In the genomic region with DNA sequence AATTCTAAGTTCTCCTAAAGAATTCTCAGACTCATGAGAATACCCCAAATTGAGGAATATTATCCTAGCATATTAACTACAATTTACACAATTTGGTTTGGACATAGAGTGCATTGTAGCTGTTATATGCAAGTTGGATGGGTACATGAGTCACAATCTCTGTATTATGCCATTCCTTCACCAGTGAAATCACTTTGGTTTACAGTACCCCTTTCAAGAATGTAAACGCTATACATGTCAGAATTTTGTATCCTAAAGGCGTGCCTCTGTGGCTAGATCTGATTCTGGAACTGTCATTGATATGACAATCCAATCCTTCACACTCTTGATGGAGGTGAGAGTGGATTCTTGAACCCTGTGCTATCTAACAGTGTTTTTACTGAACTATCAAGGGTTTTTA, we compare ENCODE assay signal across 16 cellular contexts. TPM values are rescaled to one million over a fixed set of nuclear protein-coding genes. Genes with fewer than 3 reads are reported as not detected.
A peak's percentile ranks its signal among the peaks of the same experiment; 100 is the strongest.
DNase-seq lines count a peak whose midpoint lies in the region; ATAC-seq and TF ChIP-seq lines count a peak whose summit lies in the region.
"Had no signal": no experiment of that assay in that cellular context is flagged by ENCODE, and none has a peak within 500 bp of the region (broad histone marks: within the 10 kb centered on the region; RNA-seq: fewer than 3 reads in every experiment).

No MANE protein-coding gene starts in this region.

- no peaks in the 10 kb centered on the region for H3K9me2 ChIP-seq in PC-3 (replicated peaks; ENCODE audit: low read length)

- intact Hi-C loops in PC-3 (cut with micrococcal nuclease): no loop called here

- no peak overlapping the region for H3K4me2 ChIP-seq in PC-3 (ENCODE audit: low read length)

- CTCF ChIA-PET in PC-3 (lab: Charles Lee): no interaction called here

- no peaks in the 10 kb centered on the region for H3K36me3 ChIP-seq in PC-3 (ENCODE audit: low read depth, low read length)

- no peaks in the 10 kb centered on the region for H3F3A ChIP-seq in PC-3 (ENCODE audit: low read length, unreplicated experiment)

- H3K27ac ChIP-seq in PC-3 (ENCODE audit: low read length): no peak overlapping the region
- H3K27ac ChIP-seq: left ventricle myocardium inferior, tibial artery had no signal

- peaks cover 0 to 8% of the 10 kb centered on the region in 2 donors for H3K9me3 Mint-ChIP-seq in activated T-cell treated with anti-CD3 and anti-CD28 coated beads, Interleukin-2, amount 50 U/mL, for 72 hours
- H3K9me3 Mint-ChIP-seq: T-helper 2 cell treated with Interferon-gamma antibody and Interleukin-4, amounts not matched to agents 5 μg/mL and 100 μg/mL, for 36 hours had no signal

- no peaks in the 10 kb centered on the region for H3K9me3 ChIP-seq in PC-3 (ENCODE audit: low read length)
- H3K9me3 ChIP-seq: tibial artery had no signal

- H3K4me3 ChIP-seq in PC-3 (ENCODE audit: low read length): no peak overlapping the region
- H3K4me3 ChIP-seq: left ventricle myocardium inferior, tibial artery had no signal

- H3K36me3 Mint-ChIP-seq in activated T-cell treated with anti-CD3 and anti-CD28 coated beads, Interleukin-2, amount 50 U/mL, for 72 hours (ENCODE audit: insufficient read depth in 2 of 2): peaks cover 13 to 30% of the 10 kb centered on the region in 2 donors

- H2AFZ ChIP-seq in PC-3 (ENCODE audit: low read length): no peak overlapping the region

- no peaks in the 10 kb centered on the region for H3K27me3 ChIP-seq in PC-3 (ENCODE audit: low read length)
- H3K27me3 ChIP-seq: tibial artery had no signal

- POLR2A ChIA-PET in PC-3 (lab: Charles Lee; ENCODE audit: unreplicated experiment): no interaction called here

- no peaks in the 10 kb centered on the region for H3K4me1 ChIP-seq in PC-3 (ENCODE audit: insufficient read depth, low read length)
- H3K4me1 ChIP-seq: left ventricle myocardium inferior, tibial artery had no signal

- ATAC-seq in activated T-cell treated with anti-CD3 and anti-CD28 coated beads, Interleukin-2, amount 50 U/mL, for 72 hours (replicated peaks in 1 of 2): peak; percentile 71 to 73
- ATAC-seq in PC-3: no peak
- ATAC-seq in stimulated activated naive CD8-positive, alpha-beta T cell treated with anti-CD3 and anti-CD28 coated beads, Interleukin-15, Interleukin-2, amounts not matched to agents 100 U/mL and 50 U/mL, for 24 hours: peak; percentile 38

- peak overlapping the region in 1 of 2 donors; percentile 41 for H3K4me3 Mint-ChIP-seq in activated T-cell treated with anti-CD3 and anti-CD28 coated beads, Interleukin-2, amount 50 U/mL, for 72 hours
- H3K4me3 Mint-ChIP-seq: T-helper 2 cell treated with Interferon-gamma antibody and Interleukin-4, amounts not matched to agents 5 μg/mL and 100 μg/mL, for 36 hours had no signal

- no peaks in the 10 kb centered on the region for H3K27me3 Mint-ChIP-seq in activated T-cell treated with anti-CD3 and anti-CD28 coated beads, Interleukin-2, amount 50 U/mL, for 72 hours (ENCODE audit: low read depth)

- no peak for DNase-seq in activated T-cell treated with anti-CD3 and anti-CD28 coated beads, Interleukin-2, amount 50 U/mL, for 72 hours
- DNase-seq in activated T-cell treated with anti-CD3 and anti-CD28 coated beads, Interleukin-2, amount 50 U/mL, for 48 hours: no peak
- DNase-seq in PC-3 (peak; percentile 14), fibroblast of peridontal ligament (ENCODE audit: extremely low read depth) (peak; percentile 64), retina (no peak), NCI-H2196 treated with DMSO at 0.1 percent for 48 hours (lab: John Stamatoyannopoulos, UW; ENCODE audit: unreplicated experiment) (no peak), pons (ENCODE audit: low spot score) (no peak)
- DNase-seq in stimulated activated naive CD8-positive, alpha-beta T cell treated with anti-CD3 and anti-CD28 coated beads, Interleukin-15, Interleukin-2, amounts not matched to agents 100 U/mL and 50 U/mL, for 24 hours: no peak
- DNase-seq: ACHN; activated CD4-positive, alpha-beta T cell treated with anti-CD3 and anti-CD28 coated beads for 48 hours; left ventricle myocardium inferior; NCI-H2107; Right ventricle myocardium superior; stimulated activated CD4-positive, alpha-beta T cell treated with anti-CD3 and anti-CD28 coated beads, Interleukin-1b, Interleukin-23, amount 100 ng/mL, for 48 hours had no signal

- no TSS peak for BruUV-seq in PC-3 (replicated peaks; lab: Mats Ljungman, UMichigan)

- H3K4me1 Mint-ChIP-seq in activated T-cell treated with anti-CD3 and anti-CD28 coated beads, Interleukin-2, amount 50 U/mL, for 72 hours (ENCODE audit: low read depth): peaks cover 62% of the 10 kb centered on the region

- H4K20me1 ChIP-seq in PC-3 (ENCODE audit: low read length): no peaks in the 10 kb centered on the region

- TF ChIP-seq CTCF in PC-3 (conservative IDR thresholded peaks at IDR 0.05; ENCODE audit: low read depth, low read length): no peak

- no peak overlapping the region for H3K27ac Mint-ChIP-seq in activated T-cell treated with anti-CD3 and anti-CD28 coated beads, Interleukin-2, amount 50 U/mL, for 72 hours
- H3K27ac Mint-ChIP-seq: T-helper 2 cell treated with Interferon-gamma antibody and Interleukin-4, amounts not matched to agents 5 μg/mL and 100 μg/mL, for 36 hours had no signal

- no peak overlapping the region for H3K9ac ChIP-seq in PC-3 (ENCODE audit: low read length)

- no peaks in the 10 kb centered on the region for H3K79me2 ChIP-seq in PC-3 (ENCODE audit: low read length)

RNA-seq across cellular contexts. Expression of gene IL10RB, which starts 6.7 kb away (rescaled TPM):
- total RNA-seq in activated T-cell treated with anti-CD3 and anti-CD28 coated beads, Interleukin-2, amount 50 U/mL, for 72 hours: 10 to 100 TPM; 36.4 to 44.0 TPM
- total RNA-seq in PC-3 (2014; rRNA removed): 25.3 and 26.8 TPM in 2 replicates

RNA-seq across cellular contexts. Expression of gene IFNAR2, which starts 29.7 kb away (rescaled TPM):
- total RNA-seq in activated T-cell treated with anti-CD3 and anti-CD28 coated beads, Interleukin-2, amount 50 U/mL, for 72 hours: 10 to 100 TPM; 30.5 to 30.7 TPM
- total RNA-seq in PC-3 (2014; rRNA removed): 2.1 and 7.1 TPM in 2 replicates

Comparison
In these comparisons a context has a peak if more than half of its experiments do, and no peak if none do; other contexts are left out.
1. DNase-seq: peak in PC-3 (single experiment) and fibroblast of peridontal ligament (single experiment); none in activated T-cell treated with anti-CD3 and anti-CD28 coated beads, Interleukin-2, amount 50 U/mL, for 72 hours (0 of 2), activated T-cell treated with anti-CD3 and anti-CD28 coated beads, Interleukin-2, amount 50 U/mL, for 48 hours (0 of 2), stimulated activated naive CD8-positive, alpha-beta T cell treated with anti-CD3 and anti-CD28 coated beads, Interleukin-15, Interleukin-2, amounts not matched to agents 100 U/mL and 50 U/mL, for 24 hours (single experiment), retina (single experiment), NCI-H2196 treated with DMSO at 0.1 percent for 48 hours (single experiment) and pons (single experiment).